In genomic region chr7:7640221-7641128, GRCh38 we compare ENCODE assay signal across 8 cellular contexts. TPM values are rescaled to one million over a fixed set of nuclear protein-coding genes. Genes with fewer than 3 reads are reported as not detected.
DNase-seq lines count a peak whose midpoint lies in the region; ATAC-seq and TF ChIP-seq lines count a peak whose summit lies in the region.

TSS of gene UMAD1 (plus strand) at chr7:7640752. CDS start at chr7:7673372, 32,620 bp downstream.

- H3K9me3 Mint-ChIP-seq in WTC11, result peaks cover under 1% of the 10 kb centered on the region; the same call in 1 of the 2 replicates

- CTCF ChIA-PET in AG04450 (lab: Charles Lee), result interaction anchor here (1.0 to 4.0 kb wide), 7 partner anchors 28 to 577 kb away, joined by 3 to 19 read pairs (median 9); no protein-coding TSS in a partner anchor
- CTCF ChIA-PET in WTC11 (lab: Charles Lee), result interaction anchor here (0.5 to 1.8 kb wide), 9 partner anchors 10 to 656 kb away, joined by 3 to 7 read pairs (median 4); no protein-coding TSS in a partner anchor

- no peaks in the 10 kb centered on the region for H3K27me3 Mint-ChIP-seq in WTC11 (ENCODE audit: low read depth)

- peaks cover 13% of the 10 kb centered on the region for H3K36me3 Mint-ChIP-seq in WTC11

- H3K4me3 Mint-ChIP-seq in WTC11, result peak within 1 kb of the TSS; percentile 98

- H3K4me3 ChIP-seq in AG04450 (ENCODE audit: low read depth, low read length), result peak within 1 kb of the TSS; percentile 100
- peak within 1 kb of the TSS; percentile 93 to 98 for H3K4me3 ChIP-seq in cardiac fibroblast (replicated peaks in 1 of 2; ENCODE audit: low read depth in 2 of 2, low read length in 2 of 2)
- H3K4me3 ChIP-seq in smooth muscle cell, result peak within 1 kb of the TSS; percentile 67

- no peaks in the 10 kb centered on the region for H4K20me1 ChIP-seq in smooth muscle cell (ENCODE audit: low read depth)

- H3K36me3 ChIP-seq in smooth muscle cell (ENCODE audit: low read depth), result no peaks in the 10 kb centered on the region

- POLR2A ChIA-PET in AG04450 (lab: Yijun Ruan, JAX) (interaction anchor here (0.6 kb wide), 1 partner anchor 16 kb away, joined by 3 read pairs; no protein-coding TSS in a partner anchor), WTC11 (lab: Charles Lee) (interaction anchor here (0.9 to 1.0 kb wide), 2 partner anchors 9 to 54 kb away, joined by 3 to 8 read pairs; no protein-coding TSS in a partner anchor)

- H2AFZ ChIP-seq in smooth muscle cell (ENCODE audit: low read depth), result peak within 1 kb of the TSS; percentile 97

- ATAC-seq in GM18909 (IDR thresholded peaks at IDR 0.05; ENCODE audit: poor library complexity, unreplicated experiment), result peak; percentile 99
- peak; percentile 97 for ATAC-seq in HG03175 (IDR thresholded peaks at IDR 0.05; ENCODE audit: unreplicated experiment)
- ATAC-seq in WTC11, result peak; percentile 98

- H3K9ac ChIP-seq in smooth muscle cell (ENCODE audit: low read depth), result peak within 1 kb of the TSS; percentile 74

- under 1% methylated on average over 68 of the region's 68 CpGs for WGBS in smooth muscle cell (ENCODE audit: low lambda C conversion rate)

- no peaks in the 10 kb centered on the region for H3F3A ChIP-seq in smooth muscle cell (ENCODE audit: low read depth)

- TF ChIP-seq CTCF in AG04450 (IDR thresholded peaks at IDR 0.05; ENCODE audit: low read depth, low read length) (no peak), WTC11 (IDR thresholded peaks at IDR 0.05) (no peak), cardiac fibroblast (IDR thresholded peaks at IDR 0.05; ENCODE audit: low read depth, low read length) (no peak), smooth muscle cell (IDR thresholded peaks at IDR 0.05; ENCODE audit: borderline replicate concordance, insufficient read depth, poor library complexity, severe bottlenecking) (no peak)

- H3K27ac ChIP-seq in AG04450 (ENCODE audit: low read depth, low read length), result peak within 1 kb of the TSS; percentile 78
- peak within 1 kb of the TSS; percentile 66 for H3K27ac ChIP-seq in smooth muscle cell (ENCODE audit: low read depth)

- H3K4me2 ChIP-seq in smooth muscle cell, result peak within 1 kb of the TSS; percentile 98

- H3K4me1 ChIP-seq in smooth muscle cell (ENCODE audit: low read depth), result peaks cover 15% of the 10 kb centered on the region

- H3K27ac Mint-ChIP-seq in WTC11, result peak within 1 kb of the TSS; percentile 99

- H3K79me2 ChIP-seq in smooth muscle cell (ENCODE audit: low read depth), result peaks cover 38% of the 10 kb centered on the region

- DNase-seq in AG04450 (ENCODE audit: low read depth, low spot score), result peak; percentile 95
- peak; percentile 100 for DNase-seq in NCI-H226
- peak; percentile 98 for DNase-seq in WTC11 (ENCODE audit: low spot score)
- peak; percentile 98 to 99 for DNase-seq in cardiac fibroblast (ENCODE audit: low read depth in 2 of 2)
- peak; percentile 98 for DNase-seq in iPS-NIHi7 (ENCODE audit: extremely low spot score)
- DNase-seq in smooth muscle cell (lab: John Stamatoyannopoulos, UW; ENCODE audit: unreplicated experiment), result peak; percentile 73

- H3K27me3 ChIP-seq in AG04450 (ENCODE audit: control insufficient read depth, insufficient read depth, low read length) (no peaks in the 10 kb centered on the region), smooth muscle cell (ENCODE audit: low read depth) (no peaks in the 10 kb centered on the region)

- H3K4me1 Mint-ChIP-seq in WTC11, result peaks cover 32% of the 10 kb centered on the region

- H3K9me3 ChIP-seq in AG04450 (ENCODE audit: control insufficient read depth, insufficient read depth, low read length) (no peaks in the 10 kb centered on the region), smooth muscle cell (replicated peaks; ENCODE audit: low read depth) (no peaks in the 10 kb centered on the region)

TF ChIP-seq in WTC11, 78 proteins besides CTCF, POLR2A, EP300 and RAD21 (continues in another document):
- no peak for TF ChIP-seq ZNF425 (CRISPR knock-in tag; conservative IDR thresholded peaks at IDR 0.05)
- TF ChIP-seq ZNF219 (CRISPR knock-in tag; IDR thresholded peaks at IDR 0.05; ENCODE audit: borderline replicate concordance), result no peak
- TF ChIP-seq USF1 (CRISPR knock-in tag; IDR thresholded peaks at IDR 0.05), result no peak
- no peak for TF ChIP-seq TP53 (CRISPR knock-in tag; IDR thresholded peaks at IDR 0.05)
- TF ChIP-seq CREB1 (CRISPR knock-in tag; IDR thresholded peaks at IDR 0.05), result no peak
- no peak for TF ChIP-seq OVOL2 (CRISPR knock-in tag; IDR thresholded peaks at IDR 0.05; ENCODE audit: borderline replicate concordance)
- TF ChIP-seq PRRX2 (CRISPR knock-in tag; IDR thresholded peaks at IDR 0.05), result no peak
- no peak; the same call in 1 of the 2 replicates for TF ChIP-seq FOXP4 (CRISPR knock-in tag; IDR thresholded peaks at IDR 0.05)
- TF ChIP-seq NR1H2 (CRISPR knock-in tag; IDR thresholded peaks at IDR 0.05), result no peak
- no peak for TF ChIP-seq SMAD3 (CRISPR knock-in tag; IDR thresholded peaks at IDR 0.05; ENCODE audit: borderline replicate concordance)
- peak; percentile 69; the same call in 1 of the 2 replicates for TF ChIP-seq CBFB (CRISPR knock-in tag; IDR thresholded peaks at IDR 0.05; ENCODE audit: low read depth)
- TF ChIP-seq NFYB (CRISPR knock-in tag; conservative IDR thresholded peaks at IDR 0.05; ENCODE audit: low read depth), result peak; percentile 65
- peak; percentile 53; the same call in 1 of the 2 replicates for TF ChIP-seq ZNF232 (CRISPR knock-in tag; IDR thresholded peaks at IDR 0.05)
- TF ChIP-seq ZBTB21 (CRISPR knock-in tag; IDR thresholded peaks at IDR 0.05; ENCODE audit: borderline replicate concordance), result no peak

RNA-seq across cellular contexts. Expression of gene UMAD1, which starts in this region (rescaled TPM):
- 16.5 and 22.8 TPM in 2 replicates for polyA plus RNA-seq in AG04450 (2011; rRNA removed)
- polyA minus RNA-seq in AG04450 (2011; rRNA and poly(A)+ RNA removed), result 9.1 and 9.4 TPM in 2 replicates
- total RNA-seq in WTC11 (2021), result 9.3 to 13.0 TPM (median 11.0 TPM) in 3 replicates
- 23.0 and 24.3 TPM in 2 replicates for total RNA-seq in smooth muscle cell
- 13.7 and 17.2 TPM in 2 replicates for polyA plus RNA-seq in smooth muscle cell

Comparison
In these comparisons a context has a peak if more than half of its experiments do, and no peak if none do; other contexts are left out.
1. Peak in every context shown above with its lines: DNase-seq, ATAC-seq, H3K4me3 ChIP-seq and H3K27ac ChIP-seq.